In the genomic region with DNA sequence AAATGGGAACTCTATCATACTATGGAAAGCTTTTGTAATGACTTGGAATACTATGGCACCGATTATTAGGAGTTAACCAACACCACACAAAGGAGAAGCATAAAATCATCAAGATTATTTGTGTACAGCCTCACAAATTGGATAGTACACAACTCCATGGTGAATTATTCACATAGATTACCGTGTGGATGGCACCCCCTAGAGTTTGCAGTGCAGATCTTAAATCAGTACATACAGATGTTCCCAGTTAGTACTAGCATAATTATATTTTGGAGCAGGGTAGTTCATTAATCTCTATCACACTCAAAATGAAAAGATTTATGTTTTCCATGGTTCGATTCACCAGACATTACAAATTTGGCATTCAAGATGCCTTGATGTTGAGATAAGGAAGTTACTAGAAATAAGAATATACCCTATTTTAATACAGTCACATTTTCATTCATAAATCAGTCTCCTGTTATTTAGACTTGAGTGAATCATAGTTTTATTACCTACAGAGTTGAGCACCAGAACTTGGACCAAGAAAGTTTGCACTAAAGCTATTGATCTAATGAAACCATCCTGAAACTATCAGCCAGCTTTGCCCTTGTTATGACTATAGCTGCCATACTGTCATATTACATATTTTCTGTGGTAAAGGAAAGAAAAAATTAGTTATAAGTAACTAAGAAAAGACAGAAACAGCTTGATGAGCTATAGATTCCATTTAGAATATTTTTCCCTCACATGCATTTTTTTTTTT, we compare ENCODE assay signal across 9 cellular contexts.
DNase-seq lines count a peak whose midpoint lies in the region; ATAC-seq, FAIRE-seq and TF ChIP-seq lines count a peak whose summit lies in the region.
"Had no signal": no experiment of that assay in that cellular context is flagged by ENCODE, and none has a peak within 500 bp of the region (broad histone marks: within the 10 kb centered on the region; RNA-seq: fewer than 3 reads in every experiment).

No MANE protein-coding gene starts in this region.

- in situ Hi-C loops in K562 (cut with MboI), result no loop called here

- H3K79me2 ChIP-seq in DOHH2 (ENCODE audit: control insufficient read depth, low read length) (no peaks in the 10 kb centered on the region), Karpas-422 (ENCODE audit: low read length) (no peaks in the 10 kb centered on the region), K562 (ENCODE audit: control insufficient read depth, insufficient read depth, low read length) (no peaks in the 10 kb centered on the region)

- no peaks in the 10 kb centered on the region for H3K9me2 ChIP-seq in DOHH2 (replicated peaks; ENCODE audit: control insufficient read depth, low read length)
- H3K9me2 ChIP-seq in Karpas-422 (replicated peaks; ENCODE audit: insufficient read depth, low read length), result no peaks in the 10 kb centered on the region

- intact Hi-C loops in K562 (cut with micrococcal nuclease), result loop anchor here (5.0 kb wide), 3 partner anchors 262 to 787 kb away; no protein-coding TSS in a partner anchor
- intact Hi-C loops in psoas muscle (cut with DNase I), result loop anchor here in 1 of 2 donors (10.0 kb wide), 1 partner anchor 784 kb away; no protein-coding TSS in a partner anchor
- intact Hi-C loops in sciatic nerve (cut with DNase I), result no loop called here

- no TSS peak for BruUV-seq in K562 (replicated peaks; lab: Mats Ljungman, UMichigan)

- FAIRE-seq in GM19239 (lab: Jason Lieb, UNC) (peak; percentile 86), K562 (lab: Jason Lieb, UNC) (no peak)

- no peaks in the 10 kb centered on the region for H3K9me1 ChIP-seq in K562 (ENCODE audit: control insufficient read depth, insufficient read depth, low read length)

- no peak overlapping the region for H3K9ac ChIP-seq in Karpas-422 (ENCODE audit: low read length)
- H3K9ac ChIP-seq in K562 (ENCODE audit: insufficient read depth in 1 of 2, low read depth in 2 of 2, low read length in 2 of 2), result no peak overlapping the region

- TF ChIP-seq RAD21 in K562 (CRISPR knock-in tag; conservative IDR thresholded peaks at IDR 0.05 in 1 of 2, IDR thresholded peaks at IDR 0.05 in 1 of 2), result peak; percentile 40 to 68

- H2AFZ ChIP-seq in Karpas-422 (ENCODE audit: low read length) (no peak overlapping the region), K562 (ENCODE audit: low read depth, low read length) (no peak overlapping the region)

- WGBS in K562 (ENCODE audit: insufficient coverage, low coverage, missing lambda C conversion rate), result 0% methylated on average over 3 of the region's 3 CpGs
- WGBS in psoas muscle, 3 donors, result 13 to 21% (median 15%) methylated on average over 3 of the region's 3 CpGs

- no peak for TF ChIP-seq EP300 in K562 (IDR thresholded peaks at IDR 0.05; ENCODE audit: low read length)

- ATAC-seq in K562 (peak; percentile 76), psoas muscle (no peak), sciatic nerve (no peak)

- H3K4me3 ChIP-seq in DOHH2 (ENCODE audit: low read length) (no peak overlapping the region), Karpas-422 (ENCODE audit: low read length) (no peak overlapping the region), K562 (no peak overlapping the region), psoas muscle (no peak overlapping the region), MG63 (no peak overlapping the region)
- H3K4me3 ChIP-seq: thoracic aorta had no signal

- H3K27ac ChIP-seq in DOHH2 (ENCODE audit: low read depth, low read length), result no peak overlapping the region
- no peak overlapping the region for H3K27ac ChIP-seq in Karpas-422 (ENCODE audit: low read length)
- H3K27ac ChIP-seq in K562 (ENCODE audit: extremely low read depth, low read depth, low read length), result no peak overlapping the region
- no peak overlapping the region for H3K27ac ChIP-seq in psoas muscle
- H3K27ac ChIP-seq: thoracic aorta had no signal

- H3F3A ChIP-seq in DOHH2 (ENCODE audit: control insufficient read depth, insufficient read depth), result no peaks in the 10 kb centered on the region

- DNase-seq in GM19239 (ENCODE audit: insufficient read length, low spot score) (no peak), Karpas-422 (peak; percentile 61), K562 (ENCODE audit: extremely low read depth in 1 of 4, low spot score in 3 of 4) (peak in 3 of 4 experiments; percentile 4 to 43 (median 4)), psoas muscle (no peak), GM19240 (ENCODE audit: insufficient read length, low spot score) (no peak), MG63 (no peak), sciatic nerve (ENCODE audit: low spot score) (no peak)

- CTCF ChIA-PET in K562 (lab: Yijun Ruan, JAX; ENCODE audit: low intra/inter-chr PET ratio), result interaction anchor here (0.9 to 1.1 kb wide), 2 partner anchors 578 to 790 kb away, joined by 5 to 6 read pairs; no protein-coding TSS in a partner anchor

- TF ChIP-seq POLR2A in K562 (conservative IDR thresholded peaks at IDR 0.05), result no peak

- H3K4me2 ChIP-seq in DOHH2 (ENCODE audit: low read length), result no peak overlapping the region
- no peak overlapping the region for H3K4me2 ChIP-seq in Karpas-422 (ENCODE audit: low read depth, low read length, poor library complexity, severe bottlenecking)
- H3K4me2 ChIP-seq in K562 (ENCODE audit: insufficient read depth, low read length), result no peak overlapping the region

- H3K4me1 ChIP-seq in DOHH2 (ENCODE audit: control insufficient read depth, low read length), result peaks cover 9% of the 10 kb centered on the region; the same call in 1 of the 2 replicates
- no peaks in the 10 kb centered on the region for H3K4me1 ChIP-seq in Karpas-422 (ENCODE audit: low read length)
- H3K4me1 ChIP-seq in K562 (replicated peaks in 1 of 2; ENCODE audit: control insufficient read depth in 2 of 2, insufficient read depth in 2 of 2, low read length in 2 of 2), result no peaks in the 10 kb centered on the region
- H3K4me1 ChIP-seq in psoas muscle, result no peaks in the 10 kb centered on the region

- H4K20me1 ChIP-seq in DOHH2 (ENCODE audit: control insufficient read depth, insufficient read depth, low read depth, low read length), result no peaks in the 10 kb centered on the region
- H4K20me1 ChIP-seq in Karpas-422 (ENCODE audit: insufficient read depth, low read depth, low read length), result no peaks in the 10 kb centered on the region
- H4K20me1 ChIP-seq in K562 (replicated peaks; ENCODE audit: control insufficient read depth, insufficient read depth, low read length), result no peaks in the 10 kb centered on the region

- no peaks in the 10 kb centered on the region for H3K27me3 ChIP-seq in DOHH2 (ENCODE audit: control insufficient read depth, low read length)
- no peaks in the 10 kb centered on the region for H3K27me3 ChIP-seq in Karpas-422 (ENCODE audit: low read length)
- H3K27me3 ChIP-seq in K562 (ENCODE audit: control insufficient read depth in 2 of 2, insufficient read depth in 2 of 2, low read length in 2 of 2), result no peaks in the 10 kb centered on the region
- no peaks in the 10 kb centered on the region for H3K27me3 ChIP-seq in psoas muscle (ENCODE audit: insufficient read depth in 3 of 3, low read length in 2 of 3)
- H3K27me3 ChIP-seq in MG63, result no peaks in the 10 kb centered on the region

- POLR2A ChIA-PET in K562 (lab: Yijun Ruan, JAX), result no interaction called here

- H3K36me3 ChIP-seq in DOHH2 (ENCODE audit: control insufficient read depth, low read length) (no peaks in the 10 kb centered on the region), Karpas-422 (ENCODE audit: insufficient read depth, low read length) (no peaks in the 10 kb centered on the region), K562 (ENCODE audit: control insufficient read depth, insufficient read depth, low read length) (no peaks in the 10 kb centered on the region), psoas muscle (ENCODE audit: insufficient read depth in 1 of 2, low read depth in 1 of 2) (no peaks in the 10 kb centered on the region), MG63 (no peaks in the 10 kb centered on the region)
- H3K36me3 ChIP-seq: thoracic aorta had no signal

- TF ChIP-seq CTCF in DOHH2 (IDR thresholded peaks at IDR 0.05; ENCODE audit: low read depth, low read length, poor library complexity, severe bottlenecking) (peak; percentile 66), K562 (IDR thresholded peaks at IDR 0.05 in 2 of 3, conservative IDR thresholded peaks at IDR 0.05 in 1 of 3; ENCODE audit: insufficient read depth in 2 of 3, low read depth in 1 of 3, low read length in 3 of 3) (peak; percentile 18 to 45 (median 40); a peak in 4 of 6 replicates), psoas muscle (IDR thresholded peaks at IDR 0.05) (peak; percentile 24)

- H3K9me3 ChIP-seq in DOHH2 (ENCODE audit: control insufficient read depth, insufficient read depth, low read length) (no peaks in the 10 kb centered on the region), Karpas-422 (ENCODE audit: low read length) (no peaks in the 10 kb centered on the region), K562 (replicated peaks; ENCODE audit: control insufficient read depth, insufficient read depth, low read depth, low read length) (no peaks in the 10 kb centered on the region), psoas muscle (no peaks in the 10 kb centered on the region), MG63 (no peaks in the 10 kb centered on the region)
- H3K9me3 ChIP-seq: thoracic aorta had no signal

TF ChIP-seq in K562, 482 proteins besides CTCF, POLR2A, EP300 and RAD21:
- TF ChIP-seq SMC3 (conservative IDR thresholded peaks at IDR 0.05; ENCODE audit: insufficient read depth, low read depth, low read length), result 0 out of 2 replicates have a peak, but pooled peaks have one; percentile 31
- TF ChIP-seq POLR2B (IDR thresholded peaks at IDR 0.05; ENCODE audit: low read depth, partially characterized antibody), result no peak

Comparison
In these comparisons a context has a peak if more than half of its experiments do, and no peak if none do; other contexts are left out.
1. DNase-seq: peak in Karpas-422 (single experiment) and K562 (3 of 4); none in GM19239 (single experiment), psoas muscle (0 of 2), GM19240 (single experiment), MG63 (single experiment) and sciatic nerve (single experiment).
2. Peak in every context shown above with its lines, with median percentiles within 50 percentile points of each other: CTCF ChIP-seq.